ENCODE assay signal across 1 cellular context in the genomic region with DNA sequence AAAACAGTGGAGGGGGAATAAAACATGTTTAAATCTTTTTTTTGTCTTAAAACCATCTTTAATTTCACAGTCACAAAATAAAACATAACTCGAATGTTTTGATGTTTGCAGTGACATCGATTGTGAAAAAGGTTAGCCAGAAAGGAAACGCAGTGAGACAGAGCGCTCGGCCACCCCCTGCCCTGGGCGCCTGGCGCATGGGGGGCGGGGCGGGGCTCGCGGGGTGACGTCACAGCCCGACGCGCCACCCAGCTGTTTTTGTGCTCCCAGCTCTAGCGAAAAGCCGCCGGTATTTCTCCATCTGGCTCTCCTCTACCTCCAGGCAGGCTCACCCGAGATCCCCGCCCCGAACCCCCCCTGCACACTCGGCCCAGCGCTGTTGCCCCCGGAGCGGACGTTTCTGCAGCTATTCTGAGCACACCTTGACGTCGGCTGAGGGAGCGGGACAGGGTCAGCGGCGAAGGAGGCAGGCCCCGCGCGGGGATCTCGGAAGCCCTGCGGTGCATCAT.
TF ChIP-seq lines count a peak whose summit lies in the region.

A gene (plus strand): TSS at position 255 of the 509 bp plus-strand sequence. CDS start 253 bp downstream, at position 508.

TF ChIP-seq in HepG2, 621 proteins besides CTCF, POLR2A, EP300 and RAD21 (continued from another document and continues in another):
- TF ChIP-seq, protein P1, sequence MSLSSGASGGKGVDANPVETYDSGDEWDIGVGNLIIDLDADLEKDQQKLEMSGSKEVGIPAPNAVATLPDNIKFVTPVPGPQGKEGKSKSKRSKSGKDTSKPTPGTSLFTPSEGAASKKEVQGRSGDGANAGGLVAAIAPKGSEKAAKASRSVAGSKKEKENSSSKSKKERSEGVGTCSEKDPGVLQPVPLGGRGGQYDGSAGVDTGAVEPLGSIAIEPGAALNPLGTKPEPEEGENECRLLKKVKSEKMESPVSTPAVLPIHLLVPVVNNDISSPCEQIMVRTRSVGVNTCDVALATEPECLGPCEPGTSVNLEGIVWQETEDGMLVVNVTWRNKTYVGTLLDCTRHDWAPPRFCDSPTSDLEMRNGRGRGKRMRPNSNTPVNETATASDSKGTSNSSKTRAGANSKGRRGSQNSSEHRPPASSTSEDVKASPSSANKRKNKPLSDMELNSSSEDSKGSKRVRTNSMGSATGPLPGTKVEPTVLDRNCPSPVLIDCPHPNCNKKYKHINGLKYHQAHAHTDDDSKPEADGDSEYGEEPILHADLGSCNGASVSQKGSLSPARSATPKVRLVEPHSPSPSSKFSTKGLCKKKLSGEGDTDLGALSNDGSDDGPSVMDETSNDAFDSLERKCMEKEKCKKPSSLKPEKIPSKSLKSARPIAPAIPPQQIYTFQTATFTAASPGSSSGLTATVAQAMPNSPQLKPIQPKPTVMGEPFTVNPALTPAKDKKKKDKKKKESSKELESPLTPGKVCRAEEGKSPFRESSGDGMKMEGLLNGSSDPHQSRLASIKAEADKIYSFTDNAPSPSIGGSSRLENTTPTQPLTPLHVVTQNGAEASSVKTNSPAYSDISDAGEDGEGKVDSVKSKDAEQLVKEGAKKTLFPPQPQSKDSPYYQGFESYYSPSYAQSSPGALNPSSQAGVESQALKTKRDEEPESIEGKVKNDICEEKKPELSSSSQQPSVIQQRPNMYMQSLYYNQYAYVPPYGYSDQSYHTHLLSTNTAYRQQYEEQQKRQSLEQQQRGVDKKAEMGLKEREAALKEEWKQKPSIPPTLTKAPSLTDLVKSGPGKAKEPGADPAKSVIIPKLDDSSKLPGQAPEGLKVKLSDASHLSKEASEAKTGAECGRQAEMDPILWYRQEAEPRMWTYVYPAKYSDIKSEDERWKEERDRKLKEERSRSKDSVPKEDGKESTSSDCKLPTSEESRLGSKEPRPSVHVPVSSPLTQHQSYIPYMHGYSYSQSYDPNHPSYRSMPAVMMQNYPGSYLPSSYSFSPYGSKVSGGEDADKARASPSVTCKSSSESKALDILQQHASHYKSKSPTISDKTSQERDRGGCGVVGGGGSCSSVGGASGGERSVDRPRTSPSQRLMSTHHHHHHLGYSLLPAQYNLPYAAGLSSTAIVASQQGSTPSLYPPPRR (CRISPR knock-in tag; IDR thresholded peaks at IDR 0.05; ENCODE audit: borderline replicate concordance) = no peak; the same call in 1 of the 2 replicates
- TF ChIP-seq YEATS2 (CRISPR knock-in tag; IDR thresholded peaks at IDR 0.05; ENCODE audit: borderline replicate concordance) (0 out of 2 replicates have a peak, but pooled peaks have one; percentile 15), SAP130 (CRISPR knock-in tag; IDR thresholded peaks at IDR 0.05; ENCODE audit: low read depth) (peak; percentile 41), ZMYM2 (CRISPR knock-in tag; IDR thresholded peaks at IDR 0.05) (no peak; the same call in 1 of the 2 replicates), ATF1 (CRISPR knock-in tag; IDR thresholded peaks at IDR 0.05) (peak; percentile 91), NFIC (IDR thresholded peaks at IDR 0.05; ENCODE audit: low read length) (no peak), TBX2 (CRISPR knock-in tag; IDR thresholded peaks at IDR 0.05; ENCODE audit: borderline replicate concordance) (0 out of 2 replicates have a peak, but pooled peaks have one; percentile 1), SP140L (CRISPR knock-in tag; IDR thresholded peaks at IDR 0.05; ENCODE audit: borderline replicate concordance) (no peak), ZNF230 (CRISPR knock-in tag; IDR thresholded peaks at IDR 0.05) (0 out of 2 replicates have a peak, but pooled peaks have one; percentile 16), SP5 (CRISPR knock-in tag; IDR thresholded peaks at IDR 0.05; ENCODE audit: borderline replicate concordance, low read depth) (0 out of 2 replicates have a peak, but pooled peaks have one; percentile 1), CEBPB (IDR thresholded peaks at IDR 0.05; ENCODE audit: borderline replicate concordance, low read depth, low read length) (peak; percentile 0; the same call in 1 of the 2 replicates), ZNF703 (CRISPR knock-in tag; IDR thresholded peaks at IDR 0.05; ENCODE audit: borderline replicate concordance) (0 out of 2 replicates have a peak, but pooled peaks have one; percentile 28), KLF16 (CRISPR knock-in tag; IDR thresholded peaks at IDR 0.05) (peak in 1 of 2 experiments; percentile 55; a peak in 2 of 4 replicates), ZFP82 (CRISPR knock-in tag; IDR thresholded peaks at IDR 0.05; ENCODE audit: borderline replicate concordance) (no peak), ZNF501 (CRISPR knock-in tag; IDR thresholded peaks at IDR 0.05) (no peak), ZBTB21 (CRISPR knock-in tag; IDR thresholded peaks at IDR 0.05) (peak; percentile 75), ZNF558 (CRISPR knock-in tag; IDR thresholded peaks at IDR 0.05; ENCODE audit: borderline replicate concordance) (peak; percentile 30; the same call in 1 of the 2 replicates), ZNF431 (CRISPR knock-in tag; IDR thresholded peaks at IDR 0.05; ENCODE audit: borderline replicate concordance, low read depth) (no peak), ZNF614 (CRISPR knock-in tag; IDR thresholded peaks at IDR 0.05; ENCODE audit: borderline replicate concordance) (peak; percentile 27; the same call in 1 of the 2 replicates), HNRNPL (IDR thresholded peaks at IDR 0.05; ENCODE audit: low read depth, low read length) (0 out of 2 replicates have a peak, but pooled peaks have one; percentile 8)
- TF ChIP-seq, protein P2, sequence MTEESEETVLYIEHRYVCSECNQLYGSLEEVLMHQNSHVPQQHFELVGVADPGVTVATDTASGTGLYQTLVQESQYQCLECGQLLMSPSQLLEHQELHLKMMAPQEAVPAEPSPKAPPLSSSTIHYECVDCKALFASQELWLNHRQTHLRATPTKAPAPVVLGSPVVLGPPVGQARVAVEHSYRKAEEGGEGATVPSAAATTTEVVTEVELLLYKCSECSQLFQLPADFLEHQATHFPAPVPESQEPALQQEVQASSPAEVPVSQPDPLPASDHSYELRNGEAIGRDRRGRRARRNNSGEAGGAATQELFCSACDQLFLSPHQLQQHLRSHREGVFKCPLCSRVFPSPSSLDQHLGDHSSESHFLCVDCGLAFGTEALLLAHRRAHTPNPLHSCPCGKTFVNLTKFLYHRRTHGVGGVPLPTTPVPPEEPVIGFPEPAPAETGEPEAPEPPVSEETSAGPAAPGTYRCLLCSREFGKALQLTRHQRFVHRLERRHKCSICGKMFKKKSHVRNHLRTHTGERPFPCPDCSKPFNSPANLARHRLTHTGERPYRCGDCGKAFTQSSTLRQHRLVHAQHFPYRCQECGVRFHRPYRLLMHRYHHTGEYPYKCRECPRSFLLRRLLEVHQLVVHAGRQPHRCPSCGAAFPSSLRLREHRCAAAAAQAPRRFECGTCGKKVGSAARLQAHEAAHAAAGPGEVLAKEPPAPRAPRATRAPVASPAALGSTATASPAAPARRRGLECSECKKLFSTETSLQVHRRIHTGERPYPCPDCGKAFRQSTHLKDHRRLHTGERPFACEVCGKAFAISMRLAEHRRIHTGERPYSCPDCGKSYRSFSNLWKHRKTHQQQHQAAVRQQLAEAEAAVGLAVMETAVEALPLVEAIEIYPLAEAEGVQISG (CRISPR knock-in tag; IDR thresholded peaks at IDR 0.05) = 0 out of 2 replicates have a peak, but pooled peaks have one; percentile 3
- TF ChIP-seq, protein P3, sequence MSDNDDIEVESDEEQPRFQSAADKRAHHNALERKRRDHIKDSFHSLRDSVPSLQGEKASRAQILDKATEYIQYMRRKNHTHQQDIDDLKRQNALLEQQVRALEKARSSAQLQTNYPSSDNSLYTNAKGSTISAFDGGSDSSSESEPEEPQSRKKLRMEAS (IDR thresholded peaks at IDR 0.05) = peak; percentile 42; the same call in 1 of the 2 replicates
- TF ChIP-seq, protein P4, sequence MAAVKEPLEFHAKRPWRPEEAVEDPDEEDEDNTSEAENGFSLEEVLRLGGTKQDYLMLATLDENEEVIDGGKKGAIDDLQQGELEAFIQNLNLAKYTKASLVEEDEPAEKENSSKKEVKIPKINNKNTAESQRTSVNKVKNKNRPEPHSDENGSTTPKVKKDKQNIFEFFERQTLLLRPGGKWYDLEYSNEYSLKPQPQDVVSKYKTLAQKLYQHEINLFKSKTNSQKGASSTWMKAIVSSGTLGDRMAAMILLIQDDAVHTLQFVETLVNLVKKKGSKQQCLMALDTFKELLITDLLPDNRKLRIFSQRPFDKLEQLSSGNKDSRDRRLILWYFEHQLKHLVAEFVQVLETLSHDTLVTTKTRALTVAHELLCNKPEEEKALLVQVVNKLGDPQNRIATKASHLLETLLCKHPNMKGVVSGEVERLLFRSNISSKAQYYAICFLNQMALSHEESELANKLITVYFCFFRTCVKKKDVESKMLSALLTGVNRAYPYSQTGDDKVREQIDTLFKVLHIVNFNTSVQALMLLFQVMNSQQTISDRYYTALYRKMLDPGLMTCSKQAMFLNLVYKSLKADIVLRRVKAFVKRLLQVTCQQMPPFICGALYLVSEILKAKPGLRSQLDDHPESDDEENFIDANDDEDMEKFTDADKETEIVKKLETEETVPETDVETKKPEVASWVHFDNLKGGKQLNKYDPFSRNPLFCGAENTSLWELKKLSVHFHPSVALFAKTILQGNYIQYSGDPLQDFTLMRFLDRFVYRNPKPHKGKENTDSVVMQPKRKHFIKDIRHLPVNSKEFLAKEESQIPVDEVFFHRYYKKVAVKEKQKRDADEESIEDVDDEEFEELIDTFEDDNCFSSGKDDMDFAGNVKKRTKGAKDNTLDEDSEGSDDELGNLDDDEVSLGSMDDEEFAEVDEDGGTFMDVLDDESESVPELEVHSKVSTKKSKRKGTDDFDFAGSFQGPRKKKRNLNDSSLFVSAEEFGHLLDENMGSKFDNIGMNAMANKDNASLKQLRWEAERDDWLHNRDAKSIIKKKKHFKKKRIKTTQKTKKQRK (IDR thresholded peaks at IDR 0.05; ENCODE audit: low read length) = no peak
- TF ChIP-seq, protein P5, sequence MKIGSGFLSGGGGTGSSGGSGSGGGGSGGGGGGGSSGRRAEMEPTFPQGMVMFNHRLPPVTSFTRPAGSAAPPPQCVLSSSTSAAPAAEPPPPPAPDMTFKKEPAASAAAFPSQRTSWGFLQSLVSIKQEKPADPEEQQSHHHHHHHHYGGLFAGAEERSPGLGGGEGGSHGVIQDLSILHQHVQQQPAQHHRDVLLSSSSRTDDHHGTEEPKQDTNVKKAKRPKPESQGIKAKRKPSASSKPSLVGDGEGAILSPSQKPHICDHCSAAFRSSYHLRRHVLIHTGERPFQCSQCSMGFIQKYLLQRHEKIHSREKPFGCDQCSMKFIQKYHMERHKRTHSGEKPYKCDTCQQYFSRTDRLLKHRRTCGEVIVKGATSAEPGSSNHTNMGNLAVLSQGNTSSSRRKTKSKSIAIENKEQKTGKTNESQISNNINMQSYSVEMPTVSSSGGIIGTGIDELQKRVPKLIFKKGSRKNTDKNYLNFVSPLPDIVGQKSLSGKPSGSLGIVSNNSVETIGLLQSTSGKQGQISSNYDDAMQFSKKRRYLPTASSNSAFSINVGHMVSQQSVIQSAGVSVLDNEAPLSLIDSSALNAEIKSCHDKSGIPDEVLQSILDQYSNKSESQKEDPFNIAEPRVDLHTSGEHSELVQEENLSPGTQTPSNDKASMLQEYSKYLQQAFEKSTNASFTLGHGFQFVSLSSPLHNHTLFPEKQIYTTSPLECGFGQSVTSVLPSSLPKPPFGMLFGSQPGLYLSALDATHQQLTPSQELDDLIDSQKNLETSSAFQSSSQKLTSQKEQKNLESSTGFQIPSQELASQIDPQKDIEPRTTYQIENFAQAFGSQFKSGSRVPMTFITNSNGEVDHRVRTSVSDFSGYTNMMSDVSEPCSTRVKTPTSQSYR (CRISPR knock-in tag; IDR thresholded peaks at IDR 0.05; ENCODE audit: borderline replicate concordance) = peak; percentile 67; the same call in 1 of the 2 replicates
- TF ChIP-seq, protein P6, sequence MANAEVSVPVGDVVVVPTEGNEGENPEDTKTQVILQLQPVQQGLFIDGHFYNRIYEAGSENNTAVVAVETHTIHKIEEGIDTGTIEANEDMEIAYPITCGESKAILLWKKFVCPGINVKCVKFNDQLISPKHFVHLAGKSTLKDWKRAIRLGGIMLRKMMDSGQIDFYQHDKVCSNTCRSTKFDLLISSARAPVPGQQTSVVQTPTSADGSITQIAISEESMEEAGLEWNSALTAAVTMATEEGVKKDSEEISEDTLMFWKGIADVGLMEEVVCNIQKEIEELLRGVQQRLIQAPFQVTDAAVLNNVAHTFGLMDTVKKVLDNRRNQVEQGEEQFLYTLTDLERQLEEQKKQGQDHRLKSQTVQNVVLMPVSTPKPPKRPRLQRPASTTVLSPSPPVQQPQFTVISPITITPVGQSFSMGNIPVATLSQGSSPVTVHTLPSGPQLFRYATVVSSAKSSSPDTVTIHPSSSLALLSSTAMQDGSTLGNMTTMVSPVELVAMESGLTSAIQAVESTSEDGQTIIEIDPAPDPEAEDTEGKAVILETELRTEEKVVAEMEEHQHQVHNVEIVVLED (CRISPR knock-in tag; IDR thresholded peaks at IDR 0.05; ENCODE audit: borderline replicate concordance) = 0 out of 2 replicates have a peak, but pooled peaks have one; percentile 15
- TF ChIP-seq, protein P7, sequence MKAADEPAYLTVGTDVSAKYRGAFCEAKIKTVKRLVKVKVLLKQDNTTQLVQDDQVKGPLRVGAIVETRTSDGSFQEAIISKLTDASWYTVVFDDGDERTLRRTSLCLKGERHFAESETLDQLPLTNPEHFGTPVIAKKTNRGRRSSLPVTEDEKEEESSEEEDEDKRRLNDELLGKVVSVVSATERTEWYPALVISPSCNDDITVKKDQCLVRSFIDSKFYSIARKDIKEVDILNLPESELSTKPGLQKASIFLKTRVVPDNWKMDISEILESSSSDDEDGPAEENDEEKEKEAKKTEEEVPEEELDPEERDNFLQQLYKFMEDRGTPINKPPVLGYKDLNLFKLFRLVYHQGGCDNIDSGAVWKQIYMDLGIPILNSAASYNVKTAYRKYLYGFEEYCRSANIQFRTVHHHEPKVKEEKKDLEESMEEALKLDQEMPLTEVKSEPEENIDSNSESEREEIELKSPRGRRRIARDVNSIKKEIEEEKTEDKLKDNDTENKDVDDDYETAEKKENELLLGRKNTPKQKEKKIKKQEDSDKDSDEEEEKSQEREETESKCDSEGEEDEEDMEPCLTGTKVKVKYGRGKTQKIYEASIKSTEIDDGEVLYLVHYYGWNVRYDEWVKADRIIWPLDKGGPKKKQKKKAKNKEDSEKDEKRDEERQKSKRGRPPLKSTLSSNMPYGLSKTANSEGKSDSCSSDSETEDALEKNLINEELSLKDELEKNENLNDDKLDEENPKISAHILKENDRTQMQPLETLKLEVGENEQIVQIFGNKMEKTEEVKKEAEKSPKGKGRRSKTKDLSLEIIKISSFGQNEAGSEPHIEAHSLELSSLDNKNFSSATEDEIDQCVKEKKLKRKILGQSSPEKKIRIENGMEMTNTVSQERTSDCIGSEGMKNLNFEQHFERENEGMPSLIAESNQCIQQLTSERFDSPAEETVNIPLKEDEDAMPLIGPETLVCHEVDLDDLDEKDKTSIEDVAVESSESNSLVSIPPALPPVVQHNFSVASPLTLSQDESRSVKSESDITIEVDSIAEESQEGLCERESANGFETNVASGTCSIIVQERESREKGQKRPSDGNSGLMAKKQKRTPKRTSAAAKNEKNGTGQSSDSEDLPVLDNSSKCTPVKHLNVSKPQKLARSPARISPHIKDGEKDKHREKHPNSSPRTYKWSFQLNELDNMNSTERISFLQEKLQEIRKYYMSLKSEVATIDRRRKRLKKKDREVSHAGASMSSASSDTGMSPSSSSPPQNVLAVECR (CRISPR knock-in tag; IDR thresholded peaks at IDR 0.05; ENCODE audit: borderline replicate concordance) = peak; percentile 12; the same call in 1 of the 2 replicates
